1 cellular context compared by ENCODE assay signal in the genomic region with DNA sequence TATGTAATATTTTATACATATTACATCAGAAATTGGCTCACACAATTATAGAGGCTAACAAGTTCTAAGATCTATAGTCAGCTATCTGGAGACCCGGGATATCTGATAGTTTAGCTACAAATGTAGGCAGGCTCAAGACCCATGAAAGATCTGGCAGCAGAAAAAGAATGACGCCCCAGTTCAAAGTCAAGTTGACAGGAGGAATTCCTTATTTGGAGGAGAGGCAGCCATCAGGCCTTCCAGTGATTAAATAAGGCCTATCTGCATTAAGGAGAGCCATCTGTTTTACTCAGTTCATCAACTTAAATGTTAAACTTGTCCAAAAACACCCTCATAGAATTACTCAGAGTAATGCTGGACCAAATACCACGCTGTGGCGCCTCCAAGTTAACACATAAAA.
TF ChIP-seq lines count a peak whose summit lies in the region.

No MANE protein-coding gene starts in this region.

TF ChIP-seq in H1, 55 proteins besides CTCF, POLR2A, EP300 and RAD21 (continued from another document):
- TF ChIP-seq, protein P1, sequence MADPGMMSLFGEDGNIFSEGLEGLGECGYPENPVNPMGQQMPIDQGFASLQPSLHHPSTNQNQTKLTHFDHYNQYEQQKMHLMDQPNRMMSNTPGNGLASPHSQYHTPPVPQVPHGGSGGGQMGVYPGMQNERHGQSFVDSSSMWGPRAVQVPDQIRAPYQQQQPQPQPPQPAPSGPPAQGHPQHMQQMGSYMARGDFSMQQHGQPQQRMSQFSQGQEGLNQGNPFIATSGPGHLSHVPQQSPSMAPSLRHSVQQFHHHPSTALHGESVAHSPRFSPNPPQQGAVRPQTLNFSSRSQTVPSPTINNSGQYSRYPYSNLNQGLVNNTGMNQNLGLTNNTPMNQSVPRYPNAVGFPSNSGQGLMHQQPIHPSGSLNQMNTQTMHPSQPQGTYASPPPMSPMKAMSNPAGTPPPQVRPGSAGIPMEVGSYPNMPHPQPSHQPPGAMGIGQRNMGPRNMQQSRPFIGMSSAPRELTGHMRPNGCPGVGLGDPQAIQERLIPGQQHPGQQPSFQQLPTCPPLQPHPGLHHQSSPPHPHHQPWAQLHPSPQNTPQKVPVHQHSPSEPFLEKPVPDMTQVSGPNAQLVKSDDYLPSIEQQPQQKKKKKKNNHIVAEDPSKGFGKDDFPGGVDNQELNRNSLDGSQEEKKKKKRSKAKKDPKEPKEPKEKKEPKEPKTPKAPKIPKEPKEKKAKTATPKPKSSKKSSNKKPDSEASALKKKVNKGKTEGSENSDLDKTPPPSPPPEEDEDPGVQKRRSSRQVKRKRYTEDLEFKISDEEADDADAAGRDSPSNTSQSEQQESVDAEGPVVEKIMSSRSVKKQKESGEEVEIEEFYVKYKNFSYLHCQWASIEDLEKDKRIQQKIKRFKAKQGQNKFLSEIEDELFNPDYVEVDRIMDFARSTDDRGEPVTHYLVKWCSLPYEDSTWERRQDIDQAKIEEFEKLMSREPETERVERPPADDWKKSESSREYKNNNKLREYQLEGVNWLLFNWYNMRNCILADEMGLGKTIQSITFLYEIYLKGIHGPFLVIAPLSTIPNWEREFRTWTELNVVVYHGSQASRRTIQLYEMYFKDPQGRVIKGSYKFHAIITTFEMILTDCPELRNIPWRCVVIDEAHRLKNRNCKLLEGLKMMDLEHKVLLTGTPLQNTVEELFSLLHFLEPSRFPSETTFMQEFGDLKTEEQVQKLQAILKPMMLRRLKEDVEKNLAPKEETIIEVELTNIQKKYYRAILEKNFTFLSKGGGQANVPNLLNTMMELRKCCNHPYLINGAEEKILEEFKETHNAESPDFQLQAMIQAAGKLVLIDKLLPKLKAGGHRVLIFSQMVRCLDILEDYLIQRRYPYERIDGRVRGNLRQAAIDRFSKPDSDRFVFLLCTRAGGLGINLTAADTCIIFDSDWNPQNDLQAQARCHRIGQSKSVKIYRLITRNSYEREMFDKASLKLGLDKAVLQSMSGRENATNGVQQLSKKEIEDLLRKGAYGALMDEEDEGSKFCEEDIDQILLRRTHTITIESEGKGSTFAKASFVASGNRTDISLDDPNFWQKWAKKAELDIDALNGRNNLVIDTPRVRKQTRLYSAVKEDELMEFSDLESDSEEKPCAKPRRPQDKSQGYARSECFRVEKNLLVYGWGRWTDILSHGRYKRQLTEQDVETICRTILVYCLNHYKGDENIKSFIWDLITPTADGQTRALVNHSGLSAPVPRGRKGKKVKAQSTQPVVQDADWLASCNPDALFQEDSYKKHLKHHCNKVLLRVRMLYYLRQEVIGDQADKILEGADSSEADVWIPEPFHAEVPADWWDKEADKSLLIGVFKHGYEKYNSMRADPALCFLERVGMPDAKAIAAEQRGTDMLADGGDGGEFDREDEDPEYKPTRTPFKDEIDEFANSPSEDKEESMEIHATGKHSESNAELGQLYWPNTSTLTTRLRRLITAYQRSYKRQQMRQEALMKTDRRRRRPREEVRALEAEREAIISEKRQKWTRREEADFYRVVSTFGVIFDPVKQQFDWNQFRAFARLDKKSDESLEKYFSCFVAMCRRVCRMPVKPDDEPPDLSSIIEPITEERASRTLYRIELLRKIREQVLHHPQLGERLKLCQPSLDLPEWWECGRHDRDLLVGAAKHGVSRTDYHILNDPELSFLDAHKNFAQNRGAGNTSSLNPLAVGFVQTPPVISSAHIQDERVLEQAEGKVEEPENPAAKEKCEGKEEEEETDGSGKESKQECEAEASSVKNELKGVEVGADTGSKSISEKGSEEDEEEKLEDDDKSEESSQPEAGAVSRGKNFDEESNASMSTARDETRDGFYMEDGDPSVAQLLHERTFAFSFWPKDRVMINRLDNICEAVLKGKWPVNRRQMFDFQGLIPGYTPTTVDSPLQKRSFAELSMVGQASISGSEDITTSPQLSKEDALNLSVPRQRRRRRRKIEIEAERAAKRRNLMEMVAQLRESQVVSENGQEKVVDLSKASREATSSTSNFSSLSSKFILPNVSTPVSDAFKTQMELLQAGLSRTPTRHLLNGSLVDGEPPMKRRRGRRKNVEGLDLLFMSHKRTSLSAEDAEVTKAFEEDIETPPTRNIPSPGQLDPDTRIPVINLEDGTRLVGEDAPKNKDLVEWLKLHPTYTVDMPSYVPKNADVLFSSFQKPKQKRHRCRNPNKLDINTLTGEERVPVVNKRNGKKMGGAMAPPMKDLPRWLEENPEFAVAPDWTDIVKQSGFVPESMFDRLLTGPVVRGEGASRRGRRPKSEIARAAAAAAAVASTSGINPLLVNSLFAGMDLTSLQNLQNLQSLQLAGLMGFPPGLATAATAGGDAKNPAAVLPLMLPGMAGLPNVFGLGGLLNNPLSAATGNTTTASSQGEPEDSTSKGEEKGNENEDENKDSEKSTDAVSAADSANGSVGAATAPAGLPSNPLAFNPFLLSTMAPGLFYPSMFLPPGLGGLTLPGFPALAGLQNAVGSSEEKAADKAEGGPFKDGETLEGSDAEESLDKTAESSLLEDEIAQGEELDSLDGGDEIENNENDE (IDR thresholded peaks at IDR 0.05; ENCODE audit: insufficient replicate concordance, low read length): no peak
- no peak for TF ChIP-seq KDM5A (IDR thresholded peaks at IDR 0.05; ENCODE audit: low read length)
